In genomic region chr6:135496805-135497411, GRCh38 we compare ENCODE assay signal across 8 cellular contexts. TPM values are rescaled to one million over a fixed set of nuclear protein-coding genes. Genes with fewer than 3 reads are reported as not detected.
DNase-seq lines count a peak whose midpoint lies in the region; ATAC-seq and TF ChIP-seq lines count a peak whose summit lies in the region.

No MANE protein-coding gene starts in this region.

- TF ChIP-seq POLR2A in prostate gland (IDR thresholded peaks at IDR 0.05) = no peak

- intact Hi-C loops in prostate gland (cut with DNase I) = no loop called here

- TF ChIP-seq CTCF in prostate gland (IDR thresholded peaks at IDR 0.05) = no peak

- WGBS in prostate gland = 2% methylated on average over 9 of the region's 9 CpGs

- ATAC-seq in HG03045 (IDR thresholded peaks at IDR 0.05; ENCODE audit: unreplicated experiment) (no peak), HG02798 (IDR thresholded peaks at IDR 0.05; ENCODE audit: poor library complexity, unreplicated experiment) (no peak)

- peak overlapping the region; percentile 76 for H3K27ac ChIP-seq in epithelial cell of prostate
- H3K27ac ChIP-seq in prostate gland = peak overlapping the region; percentile 99

- no peaks in the 10 kb centered on the region for H3K27me3 ChIP-seq in prostate gland (replicated peaks; ENCODE audit: insufficient read depth)

- H3K9me3 ChIP-seq in prostate gland = no peaks in the 10 kb centered on the region

- peak overlapping the region; percentile 79 to 84 for H3K4me3 ChIP-seq in prostate gland

- DNase-seq in DMS 273 (lab: John Stamatoyannopoulos, UW; ENCODE audit: unreplicated experiment) = peak; percentile 31
- peak; percentile 50 for DNase-seq in NCI-H69 (lab: John Stamatoyannopoulos, UW)
- DNase-seq in epithelial cell of prostate (ENCODE audit: low read depth, low spot score) = no peak
- no peak for DNase-seq in prostate gland (ENCODE audit: low spot score)
- DNase-seq in SKM-1 (lab: John Stamatoyannopoulos, UW; ENCODE audit: unreplicated experiment) = no peak
- DNase-seq in activated CD4-positive, CD25-positive, alpha-beta regulatory T cell (lab: John Stamatoyannopoulos, UW) = no peak

- H3K4me1 ChIP-seq in prostate gland (replicated peaks) = no peaks in the 10 kb centered on the region

- H3K36me3 ChIP-seq in prostate gland = no peaks in the 10 kb centered on the region

RNA-seq across cellular contexts. Expression of gene AHI1, which starts 0.6 kb away (rescaled TPM):
- total RNA-seq in prostate gland = 10 to 100 TPM; 18.0 to 37.9 TPM

Comparison
In these comparisons a context has a peak if more than half of its experiments do, and no peak if none do; other contexts are left out.
1. DNase-seq: peak in DMS 273 (single experiment) and NCI-H69 (single experiment); none in epithelial cell of prostate (single experiment), prostate gland (single experiment), SKM-1 (single experiment) and activated CD4-positive, CD25-positive, alpha-beta regulatory T cell (0 of 4).